In the genomic region with DNA sequence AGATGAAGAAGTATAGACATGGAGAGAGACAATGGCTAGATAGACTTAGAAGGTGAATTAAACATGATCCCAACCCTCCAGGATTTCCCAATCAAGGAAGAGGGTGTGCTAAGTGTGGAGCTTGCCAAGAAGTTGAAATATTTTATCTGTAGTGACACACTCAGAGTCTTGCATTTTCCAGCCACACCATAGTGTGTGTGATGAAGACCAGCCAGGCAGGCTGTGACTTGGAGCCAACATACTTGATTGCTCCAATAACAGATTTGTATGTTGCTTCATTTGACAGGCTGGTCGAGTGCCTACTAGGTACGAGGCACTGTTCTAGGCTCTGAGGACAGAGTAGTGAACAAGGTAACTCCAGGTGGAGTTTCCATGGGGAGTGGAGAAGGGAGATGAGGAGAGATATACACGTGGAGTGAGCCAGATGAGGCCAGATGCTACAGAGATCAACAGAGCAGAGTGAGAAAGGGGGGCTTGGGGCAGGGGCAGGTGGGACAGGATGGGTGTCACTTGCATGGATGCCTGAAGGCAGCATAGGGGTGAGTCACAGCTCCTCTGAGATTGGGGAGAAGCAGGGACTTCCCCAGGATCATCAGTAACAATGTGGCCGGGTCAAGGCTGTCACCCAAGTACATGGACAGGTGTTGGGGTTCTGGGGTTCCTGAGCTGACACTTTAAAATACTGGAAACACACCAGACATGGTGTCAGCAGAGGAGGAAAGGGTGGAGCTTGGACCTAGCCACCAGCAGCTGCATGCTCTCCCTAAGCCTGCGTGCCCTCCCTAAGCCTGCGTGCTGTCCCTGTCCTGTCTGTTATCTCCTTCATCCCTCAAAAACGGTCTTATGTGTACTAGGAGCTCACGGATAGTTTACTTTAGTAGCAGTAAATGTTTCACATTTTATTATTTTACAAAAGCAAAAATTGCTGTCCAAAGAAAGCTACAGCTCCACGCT, we compare ENCODE assay signal across 10 cellular contexts. TPM values are rescaled to one million over a fixed set of nuclear protein-coding genes. Genes with fewer than 3 reads are reported as not detected.
DNase-seq lines count a peak whose midpoint lies in the region; ATAC-seq and TF ChIP-seq lines count a peak whose summit lies in the region.
"Had no signal": no experiment of that assay in that cellular context is flagged by ENCODE, and none has a peak within 500 bp of the region (broad histone marks: within the 10 kb centered on the region; RNA-seq: fewer than 3 reads in every experiment).

No MANE protein-coding gene starts in this region.

- no peak for TF ChIP-seq POLR2A in spleen (IDR thresholded peaks at IDR 0.05)

- H3K4me3 ChIP-seq in heart right ventricle = no peak overlapping the region
- H3K4me3 ChIP-seq in spleen = no peak overlapping the region
- H3K4me3 ChIP-seq: colonic mucosa had no signal

- no peaks in the 10 kb centered on the region for H3K9me3 Mint-ChIP-seq in activated CD4-positive, alpha-beta T cell treated with anti-CD3 and anti-CD28 coated beads for 36 hours (ENCODE audit: low read depth)
- H3K9me3 Mint-ChIP-seq in activated T-helper 17 cell treated with anti-CD3 and anti-CD28 coated beads, Interleukin-2, amount 50 U/mL, for 72 hours = peaks cover 4% of the 10 kb centered on the region
- peaks cover 0 to 3% of the 10 kb centered on the region in 2 donors for H3K9me3 Mint-ChIP-seq in activated T-cell treated with anti-CD3 and anti-CD28 coated beads, Interleukin-2, amount 50 U/mL, for 72 hours

- H3K4me1 Mint-ChIP-seq in activated CD4-positive, alpha-beta T cell treated with anti-CD3 and anti-CD28 coated beads for 36 hours = peaks cover 5% of the 10 kb centered on the region
- peaks cover 13% of the 10 kb centered on the region for H3K4me1 Mint-ChIP-seq in activated T-helper 17 cell treated with anti-CD3 and anti-CD28 coated beads, Interleukin-2, amount 50 U/mL, for 72 hours
- peaks cover 16% of the 10 kb centered on the region for H3K4me1 Mint-ChIP-seq in activated T-cell treated with anti-CD3 and anti-CD28 coated beads, Interleukin-2, amount 50 U/mL, for 72 hours (ENCODE audit: low read depth)

- H3K36me3 Mint-ChIP-seq in activated CD4-positive, alpha-beta T cell treated with anti-CD3 and anti-CD28 coated beads for 36 hours (ENCODE audit: low read depth) = peaks cover 3% of the 10 kb centered on the region
- peaks cover 13% of the 10 kb centered on the region for H3K36me3 Mint-ChIP-seq in activated T-helper 17 cell treated with anti-CD3 and anti-CD28 coated beads, Interleukin-2, amount 50 U/mL, for 72 hours (ENCODE audit: low read depth)
- H3K36me3 Mint-ChIP-seq in activated T-cell treated with anti-CD3 and anti-CD28 coated beads, Interleukin-2, amount 50 U/mL, for 72 hours (ENCODE audit: insufficient read depth in 2 of 2) = peaks cover 0 to 2% of the 10 kb centered on the region in 2 donors

- CTCF ChIA-PET in activated CD4-positive, alpha-beta T cell treated with anti-CD3 and anti-CD28 coated beads for 36 hours (lab: Charles Lee) = interaction anchor here (0.5 to 1.3 kb wide), 4 partner anchors 14 to 207 kb away, joined by 3 to 4 read pairs (median 3); no protein-coding TSS in a partner anchor

- H3K4me1 ChIP-seq in heart right ventricle (peaks cover 0 to 14% (median 10%) of the 10 kb centered on the region in 9 donors), spleen (peaks cover 0 to 8% (median 0%) of the 10 kb centered on the region in 6 donors)
- H3K4me1 ChIP-seq: colonic mucosa had no signal

- peak overlapping the region; percentile 32 for H3K27ac Mint-ChIP-seq in activated CD4-positive, alpha-beta T cell treated with anti-CD3 and anti-CD28 coated beads for 36 hours
- H3K27ac Mint-ChIP-seq in activated T-helper 17 cell treated with anti-CD3 and anti-CD28 coated beads, Interleukin-2, amount 50 U/mL, for 72 hours = no peak overlapping the region
- no peak overlapping the region for H3K27ac Mint-ChIP-seq in activated T-cell treated with anti-CD3 and anti-CD28 coated beads, Interleukin-2, amount 50 U/mL, for 72 hours

- H3K27ac ChIP-seq in heart right ventricle (peak overlapping the region in 4 of 10 donors; percentile 25 to 53 (median 35)), spleen (no peak overlapping the region)
- H3K27ac ChIP-seq: colonic mucosa had no signal

- TF ChIP-seq CTCF in heart right ventricle (IDR thresholded peaks at IDR 0.05) (no peak), spleen (IDR thresholded peaks at IDR 0.05 in 8 of 11, conservative IDR thresholded peaks at IDR 0.05 in 3 of 11) (no peak)

- H3K27me3 Mint-ChIP-seq in activated CD4-positive, alpha-beta T cell treated with anti-CD3 and anti-CD28 coated beads for 36 hours = peaks cover 8% of the 10 kb centered on the region
- H3K27me3 Mint-ChIP-seq in activated T-helper 17 cell treated with anti-CD3 and anti-CD28 coated beads, Interleukin-2, amount 50 U/mL, for 72 hours = peaks cover 2% of the 10 kb centered on the region
- H3K27me3 Mint-ChIP-seq in activated T-cell treated with anti-CD3 and anti-CD28 coated beads, Interleukin-2, amount 50 U/mL, for 72 hours (ENCODE audit: low read depth) = peaks cover 41% of the 10 kb centered on the region

- POLR2A ChIA-PET in activated CD4-positive, alpha-beta T cell treated with anti-CD3 and anti-CD28 coated beads for 36 hours (lab: Charles Lee) = no interaction called here

- no peak overlapping the region for H3K4me3 Mint-ChIP-seq in activated CD4-positive, alpha-beta T cell treated with anti-CD3 and anti-CD28 coated beads for 36 hours
- H3K4me3 Mint-ChIP-seq in activated T-helper 17 cell treated with anti-CD3 and anti-CD28 coated beads, Interleukin-2, amount 50 U/mL, for 72 hours = no peak overlapping the region
- no peak overlapping the region for H3K4me3 Mint-ChIP-seq in activated T-cell treated with anti-CD3 and anti-CD28 coated beads, Interleukin-2, amount 50 U/mL, for 72 hours

- WGBS in heart right ventricle, 2 donors = 41 to 48% methylated on average over 9 of the region's 9 CpGs
- WGBS in spleen, 5 donors = 70 to 85% (median 76%) methylated on average over 9 of the region's 9 CpGs

- H3K27me3 ChIP-seq in heart right ventricle (no peaks in the 10 kb centered on the region), spleen (replicated peaks in 1 of 7) (peaks cover 0 to 49% (median 0%) of the 10 kb centered on the region in 7 donors)
- H3K27me3 ChIP-seq: colonic mucosa had no signal

- intact Hi-C loops in activated CD4-positive, alpha-beta T cell treated with anti-CD3 and anti-CD28 coated beads for 36 hours (cut with DNase I, micrococcal nuclease) = no loop called here
- intact Hi-C loops in heart right ventricle (cut with DNase I) = loop anchor here in 1 of 10 donors (5.0 kb wide), 1 partner anchor 34 kb away; no protein-coding TSS in a partner anchor
- intact Hi-C loops in spleen (cut with DNase I; ENCODE audit: low total_unique reads) = no loop called here

- H3K9me3 ChIP-seq in heart right ventricle (peaks cover 0 to 7% (median 0%) of the 10 kb centered on the region in 11 donors), spleen (peaks cover 0 to 8% (median 0%) of the 10 kb centered on the region in 8 donors)
- H3K9me3 ChIP-seq: colonic mucosa had no signal

- DNase-seq in activated CD4-positive, alpha-beta T cell treated with anti-CD3 and anti-CD28 coated beads for 36 hours = peak; percentile 13
- DNase-seq in activated CD4-positive, alpha-beta T cell treated with anti-CD3 and anti-CD28 coated beads for 1 hour = no peak
- no peak for DNase-seq in heart right ventricle
- DNase-seq in spleen = peak; percentile 44
- DNase-seq in Kasumi-1 (lab: John Stamatoyannopoulos, UW) = no peak
- DNase-seq in activated T-cell treated with anti-CD3 and anti-CD28 coated beads, Interleukin-2, amount 50 U/mL, for 72 hours = no peak
- no peak for DNase-seq in stimulated activated CD4-positive, alpha-beta T cell treated with anti-CD3 and anti-CD28 coated beads, Interleukin-12 subunit alpha, Interleukin-12 subunit beta, amount 100 ng/mL, for 4 hours
- DNase-seq: 8988T, colonic mucosa had no signal

- peaks cover 0 to 48% (median 36%) of the 10 kb centered on the region in 9 donors for H3K36me3 ChIP-seq in heart right ventricle
- peaks cover 0 to 38% (median 2%) of the 10 kb centered on the region in 6 donors for H3K36me3 ChIP-seq in spleen
- H3K36me3 ChIP-seq: colonic mucosa had no signal

- ATAC-seq in activated CD4-positive, alpha-beta T cell treated with anti-CD3 and anti-CD28 coated beads for 36 hours = peak; percentile 51
- peak; percentile 93 for ATAC-seq in activated T-helper 17 cell treated with anti-CD3 and anti-CD28 coated beads, Interleukin-2, amount 50 U/mL, for 72 hours (replicated peaks)
- ATAC-seq in heart right ventricle = peak in 7 of 8 donors; percentile 39 to 87 (median 69)
- no peak for ATAC-seq in activated T-cell treated with anti-CD3 and anti-CD28 coated beads, Interleukin-2, amount 50 U/mL, for 72 hours (replicated peaks in 1 of 2)

RNA-seq across cellular contexts. Expression of a gene that starts 23.6 kb away (rescaled TPM):
- total RNA-seq in activated CD4-positive, alpha-beta T cell treated with anti-CD3 and anti-CD28 coated beads for 36 hours = 1 to 10 TPM; 2.5 to 3.4 TPM
- total RNA-seq in activated T-helper 17 cell treated with anti-CD3 and anti-CD28 coated beads, Interleukin-2, amount 50 U/mL, for 72 hours = 10 to 100 TPM in 1 of 2 donors, 1 to 10 TPM in 1; 5.2 to 11.3 TPM
- 10 to 100 TPM in 9 of 10 donors, 1 to 10 TPM in 1; 9.9 to 45.6 (median 18.5) TPM for total RNA-seq in heart right ventricle
- polyA plus RNA-seq in heart right ventricle = 10 to 100 TPM; 14.5 to 19.1 TPM
- total RNA-seq in spleen = 10 to 100 TPM in 2 of 7 donors, 1 to 10 TPM in 5; 2.4 to 20.5 (median 9.3) TPM
- polyA plus RNA-seq in spleen = 1 to 10 TPM; 1.7 to 8.2 (median 2.0) TPM
- 1 to 10 TPM; 2.9 to 4.6 TPM for total RNA-seq in activated T-cell treated with anti-CD3 and anti-CD28 coated beads, Interleukin-2, amount 50 U/mL, for 72 hours

Comparison
In these comparisons a context has a peak if more than half of its experiments do, and no peak if none do; other contexts are left out.
1. DNase-seq: peak in activated CD4-positive, alpha-beta T cell treated with anti-CD3 and anti-CD28 coated beads for 36 hours (single experiment) and spleen (single experiment); none in activated CD4-positive, alpha-beta T cell treated with anti-CD3 and anti-CD28 coated beads for 1 hour (single experiment), heart right ventricle (0 of 2), Kasumi-1 (0 of 2), activated T-cell treated with anti-CD3 and anti-CD28 coated beads, Interleukin-2, amount 50 U/mL, for 72 hours (0 of 2) and stimulated activated CD4-positive, alpha-beta T cell treated with anti-CD3 and anti-CD28 coated beads, Interleukin-12 subunit alpha, Interleukin-12 subunit beta, amount 100 ng/mL, for 4 hours (single experiment).
2. ATAC-seq: peak in activated CD4-positive, alpha-beta T cell treated with anti-CD3 and anti-CD28 coated beads for 36 hours (single experiment), activated T-helper 17 cell treated with anti-CD3 and anti-CD28 coated beads, Interleukin-2, amount 50 U/mL, for 72 hours (single experiment) and heart right ventricle (7 of 8); none in activated T-cell treated with anti-CD3 and anti-CD28 coated beads, Interleukin-2, amount 50 U/mL, for 72 hours (0 of 2).